ENCODE assay signal across 27 cellular contexts in the genomic region with DNA sequence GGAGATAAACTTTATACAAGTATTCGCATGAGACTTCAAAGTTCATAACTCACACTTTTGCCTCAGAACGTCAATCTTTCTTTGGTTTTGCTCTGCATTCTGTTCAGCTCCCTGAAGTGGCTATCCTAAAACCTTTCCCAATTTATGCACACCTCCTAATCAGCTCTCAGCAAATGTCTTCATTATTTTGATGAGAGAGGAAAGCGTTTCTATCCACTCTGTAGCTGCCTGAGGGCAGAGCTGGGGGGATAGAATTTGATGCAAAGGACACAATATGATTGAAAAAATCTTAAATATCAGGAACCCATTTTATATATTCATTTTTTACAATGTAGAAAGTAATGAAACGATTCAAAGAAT.
DNase-seq lines count a peak whose midpoint lies in the region; ATAC-seq, FAIRE-seq and TF ChIP-seq lines count a peak whose summit lies in the region.
"Had no signal": no experiment of that assay in that cellular context is flagged by ENCODE, and none has a peak within 500 bp of the region (broad histone marks: within the 10 kb centered on the region; RNA-seq: fewer than 3 reads in every experiment).

No MANE protein-coding gene starts in this region.

- no peak overlapping the region for H3K23ac ChIP-seq in trophoblast cell (ENCODE audit: low read length)

- POLR2A ChIA-PET in SK-N-SH (lab: Yijun Ruan, JAX) (no interaction called here), PC-3 (lab: Charles Lee; ENCODE audit: unreplicated experiment) (no interaction called here), endothelial cell of umbilical vein (lab: Charles Lee) (no interaction called here)

- H3K9me3 ChIP-seq in SK-N-SH: no peaks in the 10 kb centered on the region
- H3K9me3 ChIP-seq in PC-3 (ENCODE audit: low read length): no peaks in the 10 kb centered on the region
- no peaks in the 10 kb centered on the region for H3K9me3 ChIP-seq in endothelial cell of umbilical vein (replicated peaks; ENCODE audit: control insufficient read depth, insufficient read depth, low read length)
- no peaks in the 10 kb centered on the region for H3K9me3 ChIP-seq in trophoblast cell (ENCODE audit: insufficient read depth, low read depth, low read length)
- no peaks in the 10 kb centered on the region for H3K9me3 ChIP-seq in psoas muscle
- H3K9me3 ChIP-seq: BE2C, esophagus squamous epithelium, neutrophil, tibial artery had no signal

- H3K27ac ChIP-seq in SK-N-SH (ENCODE audit: low read depth in 2 of 2, low read length in 1 of 2) (peak overlapping the region; percentile 79 to 83; a peak in 3 of 4 replicates), PC-3 (ENCODE audit: low read length) (peak overlapping the region; percentile 21; the same call in 1 of the 2 replicates), endothelial cell of umbilical vein (ENCODE audit: insufficient read depth, low read depth, low read length) (no peak overlapping the region), trophoblast cell (ENCODE audit: low read depth, low read length) (no peak overlapping the region), psoas muscle (no peak overlapping the region)
- H3K27ac ChIP-seq: neutrophil, tibial artery had no signal

- DNase-seq in SK-N-SH (no peak), PC-3 (no peak), endothelial cell of umbilical vein (ENCODE audit: low read depth, low spot score) (no peak), trophoblast cell (no peak), D721Med (ENCODE audit: insufficient read length, low spot score) (no peak), psoas muscle (no peak)
- DNase-seq: activated CD4-positive, alpha-beta memory T cell treated with anti-CD3 and anti-CD28 coated beads, Interleukin-2, amount 10 ng/mL, durations not matched to agents 7 days and 5 days; anterior cingulate cortex; BE2C; central memory CD4-positive, alpha-beta T cell; esophagus squamous epithelium; H9; hypothalamus; immature natural killer cell; naive B cell; NCI-H1694; NCI-H2171 treated with DMSO at 0.1 percent for 48 hours; NCI-H526; NK-92 treated with Interleukin-12 subunit alpha and Interleukin-12 subunit beta, amount 100 ng/mL, for 24 hours; SIG-M5; T-cell had no signal

- intact Hi-C loops in PC-3 (cut with micrococcal nuclease) (no loop called here), endothelial cell of umbilical vein (cut with micrococcal nuclease) (no loop called here), psoas muscle (cut with DNase I) (no loop called here)

- H3K9ac ChIP-seq in SK-N-SH (peak overlapping the region; percentile 46; the same call in 1 of the 2 replicates), PC-3 (ENCODE audit: low read length) (no peak overlapping the region), endothelial cell of umbilical vein (replicated peaks; ENCODE audit: extremely low read depth, insufficient read depth, low read length) (no peak overlapping the region), trophoblast cell (ENCODE audit: low read length) (no peak overlapping the region)

- no peak for TF ChIP-seq POLR2A in endothelial cell of umbilical vein (IDR thresholded peaks at IDR 0.05; ENCODE audit: low read depth, low read length)

- H3K36me3 ChIP-seq in SK-N-SH (replicated peaks in 1 of 2; ENCODE audit: control insufficient read depth in 1 of 2, insufficient read depth in 2 of 2, low read length in 1 of 2) (peaks cover 0 to 3% of the 10 kb centered on the region in 2 experiments), PC-3 (ENCODE audit: low read depth, low read length) (no peaks in the 10 kb centered on the region), endothelial cell of umbilical vein (ENCODE audit: control insufficient read depth in 2 of 2, extremely low read depth in 1 of 2, insufficient read depth in 2 of 2, low read length in 2 of 2) (no peaks in the 10 kb centered on the region), trophoblast cell (ENCODE audit: control insufficient read depth in 1 of 2, insufficient read depth in 2 of 2, low read length in 2 of 2) (no peaks in the 10 kb centered on the region), psoas muscle (ENCODE audit: insufficient read depth in 1 of 2, low read depth in 1 of 2) (no peaks in the 10 kb centered on the region)
- H3K36me3 ChIP-seq: BE2C, esophagus squamous epithelium, neutrophil, tibial artery had no signal

- TF ChIP-seq EP300 in SK-N-SH (IDR thresholded peaks at IDR 0.05; ENCODE audit: borderline replicate concordance in 1 of 2, low read depth in 1 of 2, low read length in 1 of 2): no peak; a peak in 1 of 4 replicates

- 0 out of 4 replicates have a peak overlapping the region, but pooled peaks of 1 of the 2 experiments have one; percentile 16 for H3K4me3 ChIP-seq in SK-N-SH (ENCODE audit: low read depth in 2 of 2, low read length in 1 of 2)
- no peak overlapping the region for H3K4me3 ChIP-seq in PC-3 (ENCODE audit: low read length)
- H3K4me3 ChIP-seq in endothelial cell of umbilical vein (replicated peaks in 1 of 3; ENCODE audit: insufficient read depth in 1 of 3, low read depth in 1 of 3, low read length in 3 of 3): no peak overlapping the region
- H3K4me3 ChIP-seq in trophoblast cell (ENCODE audit: low read depth, low read length): no peak overlapping the region
- no peak overlapping the region for H3K4me3 ChIP-seq in psoas muscle
- H3K4me3 ChIP-seq: esophagus squamous epithelium, tibial artery had no signal

- CTCF ChIA-PET in SK-N-SH (lab: Yijun Ruan, JAX): interaction anchor here (1.4 kb wide), 1 partner anchor 55 kb away, joined by 5 read pairs; no protein-coding TSS in a partner anchor
- CTCF ChIA-PET in PC-3 (lab: Charles Lee): interaction anchor here (1.1 kb wide), 1 partner anchor 55 kb away, joined by 3 read pairs; no protein-coding TSS in a partner anchor
- CTCF ChIA-PET in endothelial cell of umbilical vein (lab: Charles Lee): interaction anchor here (0.9 to 1.5 kb wide), 4 partner anchors 17 to 150 kb away, joined by 3 to 7 read pairs (median 4); no protein-coding TSS in a partner anchor

- no peak overlapping the region for H2AK5ac ChIP-seq in trophoblast cell (ENCODE audit: low read length)

- H3K9me1 ChIP-seq in endothelial cell of umbilical vein (replicated peaks; ENCODE audit: control insufficient read depth, extremely low read depth, insufficient read depth, low read length): no peaks in the 10 kb centered on the region

- H3K4me2 ChIP-seq in SK-N-SH: peak overlapping the region; percentile 51; the same call in 1 of the 2 replicates
- peak overlapping the region; percentile 69 for H3K4me2 ChIP-seq in PC-3 (ENCODE audit: low read length)
- no peak overlapping the region for H3K4me2 ChIP-seq in endothelial cell of umbilical vein (ENCODE audit: insufficient read depth, low read length)
- H3K4me2 ChIP-seq in trophoblast cell (ENCODE audit: low read length): peak overlapping the region; percentile 49

- H4K12ac ChIP-seq in trophoblast cell (ENCODE audit: low read depth, low read length): no peak overlapping the region

- H3K27me3 ChIP-seq in SK-N-SH (ENCODE audit: insufficient read depth) (no peaks in the 10 kb centered on the region), PC-3 (ENCODE audit: low read length) (no peaks in the 10 kb centered on the region), endothelial cell of umbilical vein (ENCODE audit: control insufficient read depth in 2 of 2, insufficient read depth in 2 of 2, low read length in 2 of 2) (peaks cover 9 to 10% of the 10 kb centered on the region in 2 experiments), trophoblast cell (ENCODE audit: insufficient read depth, low read length) (no peaks in the 10 kb centered on the region), psoas muscle (ENCODE audit: insufficient read depth in 3 of 3, low read length in 2 of 3) (no peaks in the 10 kb centered on the region)
- H3K27me3 ChIP-seq: BE2C, esophagus squamous epithelium, neutrophil, tibial artery had no signal

- ATAC-seq in SK-N-SH treated with all-trans-retinoic acid at 6 μM for 48 hours: no peak
- no peak for ATAC-seq in PC-3
- no peak for ATAC-seq in HG02884 (IDR thresholded peaks at IDR 0.05; ENCODE audit: unreplicated experiment)
- ATAC-seq in psoas muscle: no peak
- ATAC-seq: activated naive CD4-positive, alpha-beta T cell treated with anti-CD3 and anti-CD28 coated beads, Interleukin-2, amount 50 U/mL, for 72 hours; T-cell had no signal

- no peak overlapping the region for H4K8ac ChIP-seq in trophoblast cell (ENCODE audit: low read depth, low read length)

- no peak overlapping the region for H2BK5ac ChIP-seq in trophoblast cell (ENCODE audit: low read depth, low read length, poor library complexity)

- TF ChIP-seq RAD21 in SK-N-SH (IDR thresholded peaks at IDR 0.05; ENCODE audit: low read length): no peak

- H2AFZ ChIP-seq in SK-N-SH (ENCODE audit: low read depth) (peak overlapping the region; percentile 23; the same call in 1 of the 2 replicates), PC-3 (ENCODE audit: low read length) (0 out of 2 replicates have a peak overlapping the region, but pooled peaks have one; percentile 1), endothelial cell of umbilical vein (ENCODE audit: low read depth, low read length) (peak overlapping the region; percentile 9), trophoblast cell (ENCODE audit: insufficient read depth, low read length, poor library complexity) (no peak overlapping the region)

- H4K20me1 ChIP-seq in SK-N-SH (ENCODE audit: insufficient read depth): no peaks in the 10 kb centered on the region
- no peaks in the 10 kb centered on the region for H4K20me1 ChIP-seq in PC-3 (ENCODE audit: low read length)
- H4K20me1 ChIP-seq in endothelial cell of umbilical vein (replicated peaks; ENCODE audit: control insufficient read depth, extremely low read depth, insufficient read depth, low read length): no peaks in the 10 kb centered on the region

- BruUV-seq in PC-3 (replicated peaks; lab: Mats Ljungman, UMichigan) (no TSS peak), endothelial cell of umbilical vein (replicated peaks; lab: Mats Ljungman, UMichigan) (no TSS peak)

- no peak for FAIRE-seq in endothelial cell of umbilical vein (lab: Jason Lieb, UNC)
- FAIRE-seq in D721Med (lab: Jason Lieb, UNC): no peak
- FAIRE-seq: G401.6 had no signal

- no peak overlapping the region for H2BK12ac ChIP-seq in trophoblast cell (ENCODE audit: low read length)

- H3K18ac ChIP-seq in trophoblast cell (ENCODE audit: low read length): no peak overlapping the region

- no peak overlapping the region for H3K4ac ChIP-seq in trophoblast cell (ENCODE audit: low read depth, low read length)

- H3F3A ChIP-seq in SK-N-SH (replicated peaks; ENCODE audit: insufficient read depth) (peaks cover 11% of the 10 kb centered on the region), PC-3 (ENCODE audit: low read length, unreplicated experiment) (no peaks in the 10 kb centered on the region)

- 4% methylated on average over 4 of the region's 4 CpGs for WGBS in SK-N-SH (ENCODE audit: low lambda C conversion rate)
- no CpG with 5 or more reads among the region's 4 CpGs for WGBS in trophoblast cell (ENCODE audit: extremely low coverage, insufficient coverage, insufficient read length)
- WGBS in psoas muscle, 3 donors: 35 to 51% (median 39%) methylated on average over 4 of the region's 4 CpGs

- TF ChIP-seq CTCF in SK-N-SH (IDR thresholded peaks at IDR 0.05): no peak
- no peak for TF ChIP-seq CTCF in PC-3 (conservative IDR thresholded peaks at IDR 0.05; ENCODE audit: low read depth, low read length)
- no peak for TF ChIP-seq CTCF in endothelial cell of umbilical vein (IDR thresholded peaks at IDR 0.05; ENCODE audit: extremely low read depth in 1 of 2, insufficient read depth in 1 of 2, low read depth in 1 of 2, low read length in 2 of 2)
- no peak for TF ChIP-seq CTCF in D721Med (IDR thresholded peaks at IDR 0.05; ENCODE audit: insufficient read depth, missing control alignments)
- TF ChIP-seq CTCF in psoas muscle (IDR thresholded peaks at IDR 0.05): no peak

- no peak overlapping the region for H3K14ac ChIP-seq in trophoblast cell (ENCODE audit: low read length)

- H3K79me2 ChIP-seq in SK-N-SH (ENCODE audit: insufficient read depth) (no peaks in the 10 kb centered on the region), PC-3 (ENCODE audit: low read length) (no peaks in the 10 kb centered on the region), endothelial cell of umbilical vein (ENCODE audit: control insufficient read depth, insufficient read depth, low read length) (no peaks in the 10 kb centered on the region), trophoblast cell (ENCODE audit: control insufficient read depth, insufficient read depth, low read length, poor library complexity) (no peaks in the 10 kb centered on the region)

- dilution Hi-C loops in endothelial cell of umbilical vein (cut with MboI; ENCODE audit: extremely low pct_ligation_motif_present, low sequenced_read_pairs): no loop called here

- no peaks in the 10 kb centered on the region for H3K9me2 ChIP-seq in SK-N-SH
- H3K9me2 ChIP-seq in PC-3 (replicated peaks; ENCODE audit: low read length): no peaks in the 10 kb centered on the region

- H4K91ac ChIP-seq in trophoblast cell (ENCODE audit: low read depth, low read length): no peak overlapping the region

- no peak overlapping the region for H2BK120ac ChIP-seq in trophoblast cell (ENCODE audit: insufficient read depth, low read length, poor library complexity)

- peaks cover 0 to 5% of the 10 kb centered on the region in 2 experiments; a peak in 2 of 4 replicates for H3K4me1 ChIP-seq in SK-N-SH (ENCODE audit: control insufficient read depth in 1 of 2, insufficient read depth in 2 of 2, low read depth in 1 of 2, low read length in 1 of 2)
- peaks cover 27% of the 10 kb centered on the region for H3K4me1 ChIP-seq in PC-3 (ENCODE audit: insufficient read depth, low read length)
- peaks cover 3% of the 10 kb centered on the region for H3K4me1 ChIP-seq in endothelial cell of umbilical vein (ENCODE audit: control insufficient read depth, extremely low read depth, insufficient read depth, low read length)
- H3K4me1 ChIP-seq in trophoblast cell (ENCODE audit: control insufficient read depth in 1 of 2, insufficient read depth in 2 of 2, low read length in 2 of 2): peaks cover 6 to 11% of the 10 kb centered on the region in 2 experiments
- no peaks in the 10 kb centered on the region for H3K4me1 ChIP-seq in psoas muscle
- H3K4me1 ChIP-seq: BE2C, tibial artery had no signal

- H3K79me1 ChIP-seq in trophoblast cell (ENCODE audit: low read length): peaks cover 3% of the 10 kb centered on the region

Comparison
In these comparisons a context has a peak if more than half of its experiments do, and no peak if none do; other contexts are left out.
1. H3K27ac ChIP-seq: peak in SK-N-SH (2 of 2) and PC-3 (single experiment); none in endothelial cell of umbilical vein (single experiment), trophoblast cell (single experiment) and psoas muscle (single experiment).